21 cellular contexts compared by ENCODE assay signal in the genomic region with DNA sequence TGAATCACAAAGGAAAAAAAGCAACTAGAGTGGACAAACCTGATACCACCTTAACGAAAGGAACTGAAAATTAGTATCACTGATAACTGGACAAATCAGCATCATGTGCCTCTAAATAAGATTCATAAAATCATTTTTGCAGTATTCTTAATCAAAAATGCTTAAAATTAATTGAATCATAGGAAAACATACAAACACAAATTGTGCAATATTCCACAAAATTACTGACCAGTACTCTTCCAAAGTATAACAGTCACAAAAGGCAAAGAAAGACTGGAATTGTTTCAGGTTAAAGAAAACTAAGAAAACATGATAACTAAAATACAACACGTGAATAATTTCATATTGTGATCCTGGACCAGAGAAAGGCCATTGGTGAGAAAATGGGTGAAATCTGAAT.
"Had no signal": no experiment of that assay in that cellular context is flagged by ENCODE, and none has a peak within 500 bp of the region (broad histone marks: within the 10 kb centered on the region; RNA-seq: fewer than 3 reads in every experiment).

No MANE protein-coding gene starts in this region.

- H3K27ac ChIP-seq: KMS-11, RWPE1 had no signal

- H3K9me3 ChIP-seq: SK-N-SH had no signal

- DNase-seq: Kasumi-1, MV-4-11, NCI-H1048, NCI-H1105, NCI-H1417, NCI-H1436 treated with DMSO at 0.1 percent for 48 hours, NCI-H1694 treated with DMSO at 0.1 percent for 48 hours, NCI-H1930, NCI-H2081, NCI-H2107, NCI-H2227 treated with DMSO at 0.1 percent for 48 hours, NCI-H524, NCI-H526 treated with DMSO at 0.1 percent for 48 hours, NCI-H748 treated with DMSO at 0.1 percent for 48 hours, SHP77, SK-N-SH, T-helper 1 cell had no signal

- H3K4me2 ChIP-seq: KMS-11, SK-N-SH had no signal

- H3K9ac ChIP-seq: KMS-11, SK-N-SH had no signal

- ATAC-seq: Panc1, PC-3 had no signal
